Comparison of ENCODE assay signal across 24 cellular contexts in genomic region chr12:119841433-119842210, GRCh38. TPM values are rescaled to one million over a fixed set of nuclear protein-coding genes. Genes with fewer than 3 reads are reported as not detected.
A peak's percentile ranks its signal among the peaks of the same experiment; 100 is the strongest.
DNase-seq lines count a peak whose midpoint lies in the region; FAIRE-seq and TF ChIP-seq lines count a peak whose summit lies in the region.
"Had no signal": no experiment of that assay in that cellular context is flagged by ENCODE, and none has a peak within 500 bp of the region (broad histone marks: within the 10 kb centered on the region; RNA-seq: fewer than 3 reads in every experiment).

No MANE protein-coding gene starts in this region.

- no peak overlapping the region for H3K4me3 Mint-ChIP-seq in endothelial cell (ENCODE audit: unreplicated experiment)
- H3K4me3 Mint-ChIP-seq: activated CD4-positive, alpha-beta T cell treated with anti-CD3 and anti-CD28 coated beads, Interleukin-2, amount 10 ng/mL, durations not matched to agents 24 days and 14 days; naive thymus-derived CD8-positive, alpha-beta T cell had no signal

- H3K23ac ChIP-seq in mesenchymal stem cell (ENCODE audit: low read length in 2 of 2): no peak overlapping the region

- no peak overlapping the region for H2AK5ac ChIP-seq in mesenchymal stem cell (ENCODE audit: low read length, severe bottlenecking)

- no peak overlapping the region for H3K14ac ChIP-seq in mesenchymal stem cell (ENCODE audit: low read length in 2 of 2)

- H3K4me2 ChIP-seq in endothelial cell of umbilical vein (ENCODE audit: insufficient read depth, low read length): peak overlapping the region; percentile 20
- no peak overlapping the region for H3K4me2 ChIP-seq in mesenchymal stem cell (ENCODE audit: low read length, poor library complexity, severe bottlenecking)

- 88% methylated on average over 7 of the region's 8 CpGs for WGBS in mesenchymal stem cell

- DNase-seq in ELR (ENCODE audit: low read depth) (peak; percentile 44), RPMI7951 (ENCODE audit: low read depth) (peak; percentile 42), endothelial cell of umbilical vein (ENCODE audit: low read depth, low spot score) (peak; percentile 5), mesenchymal stem cell (peak; percentile 42), caudate nucleus (lab: John Stamatoyannopoulos, UW) (no peak), SW480 (ENCODE audit: low spot score) (no peak), MV-4-11 (lab: John Stamatoyannopoulos, UW) (no peak), endothelial cell (ENCODE audit: low spot score) (no peak)
- DNase-seq: activated CD4-positive, alpha-beta T cell treated with anti-CD3 and anti-CD28 coated beads, Interleukin-2, amount 10 ng/mL, durations not matched to agents 24 days and 14 days; activated gamma-delta T cell treated with Interleukin-2 at 50 U/mL for 16 hours; activated T-cell treated with anti-CD3 and anti-CD28 coated beads, Interleukin-2, amount 50 U/mL, for 1 hour; body of pancreas; C1 segment of cervical spinal cord; hypothalamus; left ventricle myocardium inferior; naive thymus-derived CD8-positive, alpha-beta T cell; NCI-H2081; NCI-H82; stimulated activated naive CD4-positive, alpha-beta T cell; T1000; testis had no signal

- no peaks in the 10 kb centered on the region for H3K9me3 Mint-ChIP-seq in endothelial cell (ENCODE audit: unreplicated experiment)

- CTCF ChIA-PET in endothelial cell of umbilical vein (lab: Charles Lee): interaction anchor here (0.7 kb wide), 1 partner anchor 208 kb away, joined by 3 read pairs; no protein-coding TSS in a partner anchor

- H3K27ac ChIP-seq in endothelial cell of umbilical vein (ENCODE audit: insufficient read depth, low read depth, low read length) (peak overlapping the region; percentile 46), mesenchymal stem cell (ENCODE audit: low read length, poor library complexity, severe bottlenecking) (no peak overlapping the region), caudate nucleus (ENCODE audit: low read depth, low read length) (no peak overlapping the region)
- H3K27ac ChIP-seq: body of pancreas, HL-60, left ventricle myocardium inferior, testis had no signal

- intact Hi-C loops in endothelial cell of umbilical vein (cut with micrococcal nuclease): no loop called here

- peak; percentile 12 for FAIRE-seq in endothelial cell of umbilical vein (lab: Jason Lieb, UNC)
- FAIRE-seq: GM12891, urothelium cell line had no signal

- peaks cover 24% of the 10 kb centered on the region for H3K79me1 ChIP-seq in mesenchymal stem cell (replicated peaks; ENCODE audit: low read length, poor library complexity, severe bottlenecking)

- no peaks in the 10 kb centered on the region for H3K9me1 ChIP-seq in endothelial cell of umbilical vein (replicated peaks; ENCODE audit: control insufficient read depth, extremely low read depth, insufficient read depth, low read length)

- H3K4me3 ChIP-seq in endothelial cell of umbilical vein (replicated peaks in 1 of 3; ENCODE audit: insufficient read depth in 1 of 3, low read depth in 1 of 3, low read length in 3 of 3) (no peak overlapping the region), mesenchymal stem cell (ENCODE audit: insufficient read depth in 1 of 2, low read depth in 1 of 2, low read length in 2 of 2) (no peak overlapping the region)
- H3K4me3 ChIP-seq: body of pancreas, left ventricle myocardium inferior, testis had no signal

- no peak overlapping the region for H2BK12ac ChIP-seq in mesenchymal stem cell (ENCODE audit: low read length in 2 of 2)

- H3K4me1 ChIP-seq in endothelial cell of umbilical vein (ENCODE audit: control insufficient read depth, extremely low read depth, insufficient read depth, low read length) (no peaks in the 10 kb centered on the region), mesenchymal stem cell (ENCODE audit: control insufficient read depth, insufficient read depth, low read depth, low read length) (peaks cover 2% of the 10 kb centered on the region)
- H3K4me1 ChIP-seq: body of pancreas, left ventricle myocardium inferior, testis had no signal

- dilution Hi-C loops in endothelial cell of umbilical vein (cut with MboI; ENCODE audit: extremely low pct_ligation_motif_present, low sequenced_read_pairs): no loop called here

- POLR2A ChIA-PET in endothelial cell of umbilical vein (lab: Charles Lee): no interaction called here

- no peak overlapping the region for H4K8ac ChIP-seq in mesenchymal stem cell (ENCODE audit: low read length)

- H3K9ac ChIP-seq in endothelial cell of umbilical vein (replicated peaks; ENCODE audit: extremely low read depth, insufficient read depth, low read length): no peak overlapping the region
- no peak overlapping the region for H3K9ac ChIP-seq in mesenchymal stem cell (ENCODE audit: low read length)

- no peak overlapping the region for H3K18ac ChIP-seq in mesenchymal stem cell (ENCODE audit: low read depth in 1 of 2, low read length in 2 of 2)

- no TSS peak for BruUV-seq in endothelial cell of umbilical vein (replicated peaks; lab: Mats Ljungman, UMichigan)

- H2BK15ac ChIP-seq in mesenchymal stem cell (ENCODE audit: low read depth, poor library complexity, severe bottlenecking): no peak overlapping the region

- TF ChIP-seq CTCF in endothelial cell of umbilical vein (IDR thresholded peaks at IDR 0.05; ENCODE audit: extremely low read depth in 1 of 2, insufficient read depth in 1 of 2, low read depth in 1 of 2, low read length in 2 of 2) (no peak), endothelial cell (IDR thresholded peaks at IDR 0.05; ENCODE audit: unreplicated experiment) (no peak)

- H3K4ac ChIP-seq in mesenchymal stem cell (ENCODE audit: low read depth in 1 of 2, low read length in 2 of 2): no peak overlapping the region

- peak overlapping the region; percentile 58 for H2AFZ ChIP-seq in endothelial cell of umbilical vein (ENCODE audit: low read depth, low read length)
- no peak overlapping the region for H2AFZ ChIP-seq in mesenchymal stem cell (ENCODE audit: low read depth, low read length)

- H3K36me3 ChIP-seq in endothelial cell of umbilical vein (ENCODE audit: control insufficient read depth in 2 of 2, extremely low read depth in 1 of 2, insufficient read depth in 2 of 2, low read length in 2 of 2) (no peaks in the 10 kb centered on the region), mesenchymal stem cell (ENCODE audit: control insufficient read depth in 1 of 2, insufficient read depth in 2 of 2, low read depth in 1 of 2, low read length in 2 of 2) (peaks cover 0 to 4% of the 10 kb centered on the region in 2 experiments)
- H3K36me3 ChIP-seq: left ventricle myocardium inferior had no signal

- H3K9me3 ChIP-seq in endothelial cell of umbilical vein (replicated peaks; ENCODE audit: control insufficient read depth, insufficient read depth, low read length): no peaks in the 10 kb centered on the region
- no peaks in the 10 kb centered on the region for H3K9me3 ChIP-seq in mesenchymal stem cell (ENCODE audit: control insufficient read depth, low read length)
- H3K9me3 ChIP-seq: body of pancreas, testis had no signal

- no peaks in the 10 kb centered on the region for H3K36me3 Mint-ChIP-seq in endothelial cell (ENCODE audit: low read depth, unreplicated experiment)

- no peak overlapping the region for H4K91ac ChIP-seq in mesenchymal stem cell (ENCODE audit: low read length)

- H3K27me3 ChIP-seq in endothelial cell of umbilical vein (ENCODE audit: control insufficient read depth in 2 of 2, insufficient read depth in 2 of 2, low read length in 2 of 2) (no peaks in the 10 kb centered on the region), mesenchymal stem cell (ENCODE audit: control insufficient read depth in 1 of 2, insufficient read depth in 1 of 2, low read length in 2 of 2) (no peaks in the 10 kb centered on the region)
- H3K27me3 ChIP-seq: body of pancreas, testis had no signal

- no peaks in the 10 kb centered on the region for H4K20me1 ChIP-seq in endothelial cell of umbilical vein (replicated peaks; ENCODE audit: control insufficient read depth, extremely low read depth, insufficient read depth, low read length)

- peaks cover 2% of the 10 kb centered on the region for H3K4me1 Mint-ChIP-seq in endothelial cell (ENCODE audit: unreplicated experiment)

- no peak for TF ChIP-seq POLR2A in endothelial cell of umbilical vein (IDR thresholded peaks at IDR 0.05; ENCODE audit: low read depth, low read length)

- no peak overlapping the region for H2BK120ac ChIP-seq in mesenchymal stem cell (ENCODE audit: low read depth, low read length)

- H3K27me3 Mint-ChIP-seq in endothelial cell (ENCODE audit: unreplicated experiment): no peaks in the 10 kb centered on the region
- H3K27me3 Mint-ChIP-seq: activated CD4-positive, alpha-beta T cell treated with anti-CD3 and anti-CD28 coated beads, Interleukin-2, amount 10 ng/mL, durations not matched to agents 24 days and 14 days; naive thymus-derived CD8-positive, alpha-beta T cell had no signal

- peaks cover 10% of the 10 kb centered on the region for H3K79me2 ChIP-seq in endothelial cell of umbilical vein (ENCODE audit: control insufficient read depth, insufficient read depth, low read length)

- no peak overlapping the region for H3K27ac Mint-ChIP-seq in endothelial cell (ENCODE audit: unreplicated experiment)
- H3K27ac Mint-ChIP-seq: activated CD4-positive, alpha-beta T cell treated with anti-CD3 and anti-CD28 coated beads, Interleukin-2, amount 10 ng/mL, durations not matched to agents 24 days and 14 days; naive thymus-derived CD8-positive, alpha-beta T cell had no signal

- H2BK5ac ChIP-seq in mesenchymal stem cell (ENCODE audit: low read depth, low read length, poor library complexity, severe bottlenecking): no peak overlapping the region

TF ChIP-seq in endothelial cell of umbilical vein, 7 proteins besides CTCF, POLR2A, EP300 and RAD21 (continues in another document):
- TF ChIP-seq GATA2 (IDR thresholded peaks at IDR 0.05; ENCODE audit: insufficient read depth, insufficient read length, low read depth, low read length): no peak
- TF ChIP-seq MAX (IDR thresholded peaks at IDR 0.05; ENCODE audit: insufficient read depth, insufficient read length): no peak
- no peak for TF ChIP-seq MYC (IDR thresholded peaks at IDR 0.05; ENCODE audit: low read depth, low read length)

RNA-seq across cellular contexts. Expression of gene CIT, which starts 35.5 kb away (rescaled TPM):
- 35.6 and 36.0 TPM in 2 replicates for total RNA-seq in RPMI7951 (2014; rRNA removed; shearing (Covaris generic))
- 50.1 and 61.8 TPM in 2 replicates for total RNA-seq in endothelial cell of umbilical vein
- 13.3 and 14.1 TPM in 2 replicates for polyA plus RNA-seq in endothelial cell of umbilical vein
- polyA plus RNA-seq in endothelial cell of umbilical vein (2011; cell fraction: cytosol; rRNA removed): 11.3 and 15.6 TPM in 2 replicates
- polyA plus RNA-seq in endothelial cell of umbilical vein (2011; cell fraction: nucleus; rRNA removed): 57.2 and 82.2 TPM in 2 replicates
- polyA plus RNA-seq in endothelial cell of umbilical vein (2012): 13.0 and 20.7 TPM in 2 replicates
- 36.9 and 58.1 TPM in 2 replicates for polyA minus RNA-seq in endothelial cell of umbilical vein
- 37.1 TPM for polyA minus RNA-seq in endothelial cell of umbilical vein (2011; cell fraction: cytosol; rRNA and poly(A)+ RNA removed)
- polyA minus RNA-seq in endothelial cell of umbilical vein (2011; cell fraction: nucleus; rRNA and poly(A)+ RNA removed): 56.1 and 103 TPM in 2 replicates
- 2.6 TPM for polyA plus RNA-seq in mesenchymal stem cell (2013, experiment 1 of 2)
- 2.3 TPM for polyA plus RNA-seq in mesenchymal stem cell (2013, experiment 2 of 2)
- 14.4 TPM for total RNA-seq in endothelial cell (ENCODE audit: unreplicated experiment)

Comparison
In these comparisons a context has a peak if more than half of its experiments do, and no peak if none do; other contexts are left out.
1. DNase-seq: peak in ELR (single experiment), RPMI7951 (single experiment), endothelial cell of umbilical vein (single experiment) and mesenchymal stem cell (single experiment); none in caudate nucleus (0 of 61), SW480 (single experiment), MV-4-11 (single experiment) and endothelial cell (single experiment).